8 cellular contexts compared by ENCODE assay signal in genomic region chr2:113889471-113890252, GRCh38. TPM values are rescaled to one million over a fixed set of nuclear protein-coding genes. Genes with fewer than 3 reads are reported as not detected.
DNase-seq lines count a peak whose midpoint lies in the region; ATAC-seq and FAIRE-seq lines count a peak whose summit lies in the region.

TSS of gene ACTR3 (plus strand) at chr2:113890089. CDS start at chr2:113890280, 191 bp downstream.

- peak within 1 kb of the TSS; percentile 88 to 95 for H3K4me3 ChIP-seq in muscle layer of colon (ENCODE audit: low read depth in 1 of 2, low read length in 2 of 2)

- H3K9me3 Mint-ChIP-seq in activated T-cell treated with anti-CD3 and anti-CD28 coated beads, Interleukin-2, amount 50 U/mL, for 72 hours = no peaks in the 10 kb centered on the region

- H3K4me3 Mint-ChIP-seq in activated T-cell treated with anti-CD3 and anti-CD28 coated beads, Interleukin-2, amount 50 U/mL, for 72 hours = peak within 1 kb of the TSS; percentile 99 to 100

- peak within 1 kb of the TSS; percentile 100 for H3K27ac Mint-ChIP-seq in activated T-cell treated with anti-CD3 and anti-CD28 coated beads, Interleukin-2, amount 50 U/mL, for 72 hours

- no peaks in the 10 kb centered on the region for H3K27me3 Mint-ChIP-seq in activated T-cell treated with anti-CD3 and anti-CD28 coated beads, Interleukin-2, amount 50 U/mL, for 72 hours (ENCODE audit: low read depth)

- H3K27me3 ChIP-seq in muscle layer of colon (ENCODE audit: control insufficient read depth in 1 of 2, insufficient read depth in 2 of 2, low read length in 2 of 2) = no peaks in the 10 kb centered on the region

- H3K9ac ChIP-seq in muscle layer of colon (ENCODE audit: low read length) = peak within 1 kb of the TSS; percentile 87

- peak within 1 kb of the TSS; percentile 98 for H3K27ac ChIP-seq in KOPT-K1 (ENCODE audit: low read depth, low read length, poor library complexity, severe bottlenecking)
- peak within 1 kb of the TSS; percentile 98 for H3K27ac ChIP-seq in muscle layer of colon (ENCODE audit: low read depth, low read length)

- H3K9me3 ChIP-seq in KOPT-K1 (ENCODE audit: insufficient read depth, low read length, poor library complexity, severe bottlenecking) (no peaks in the 10 kb centered on the region), muscle layer of colon (ENCODE audit: low read length) (no peaks in the 10 kb centered on the region)

- peaks cover 32% of the 10 kb centered on the region for H3K4me1 ChIP-seq in muscle layer of colon (ENCODE audit: insufficient read depth, low read length)

- H3K4me1 Mint-ChIP-seq in activated T-cell treated with anti-CD3 and anti-CD28 coated beads, Interleukin-2, amount 50 U/mL, for 72 hours (ENCODE audit: low read depth) = peaks cover 80% of the 10 kb centered on the region

- peaks cover 20 to 45% of the 10 kb centered on the region in 2 donors for H3K36me3 Mint-ChIP-seq in activated T-cell treated with anti-CD3 and anti-CD28 coated beads, Interleukin-2, amount 50 U/mL, for 72 hours (ENCODE audit: insufficient read depth in 2 of 2)

- H3K36me3 ChIP-seq in KOPT-K1 (ENCODE audit: insufficient read depth, low read length) (peaks cover 17% of the 10 kb centered on the region), muscle layer of colon (ENCODE audit: insufficient read depth, low read length) (no peaks in the 10 kb centered on the region)

- FAIRE-seq in RCC 7860 (lab: Jason Lieb, UNC) = peak; percentile 87

- peak; percentile 42 for ATAC-seq in GM21786 (IDR thresholded peaks at IDR 0.05; ENCODE audit: unreplicated experiment)
- ATAC-seq in activated T-cell treated with anti-CD3 and anti-CD28 coated beads, Interleukin-2, amount 50 U/mL, for 72 hours (replicated peaks in 1 of 2) = peak; percentile 79
- ATAC-seq in esophagus mucosa = peak; percentile 97

- DNase-seq in DMS79 treated with DMSO at 0.1 percent for 48 hours (lab: John Stamatoyannopoulos, UW) (peak; percentile 96), RCC 7860 (ENCODE audit: low spot score) (peak; percentile 97)
- peak; percentile 98 for DNase-seq in activated T-cell treated with anti-CD3 and anti-CD28 coated beads, Interleukin-2, amount 50 U/mL, for 72 hours
- DNase-seq in stimulated activated CD8-positive, alpha-beta memory T cell treated with anti-CD3 and anti-CD28 coated beads, Interleukin-7, amount 100 ng/mL, for 24 hours (ENCODE audit: low read depth) = peak; percentile 97

RNA-seq across cellular contexts. Expression of gene ACTR3, which starts in this region (rescaled TPM):
- total RNA-seq in activated T-cell treated with anti-CD3 and anti-CD28 coated beads, Interleukin-2, amount 50 U/mL, for 72 hours = 100 to 1,000 TPM; 490 to 497 TPM
- 295 TPM for total RNA-seq in esophagus mucosa

Comparison
In these comparisons a context has a peak if more than half of its experiments do, and no peak if none do; other contexts are left out.
1. Peak in every context shown above with its lines: DNase-seq, ATAC-seq, H3K4me3 ChIP-seq and H3K27ac ChIP-seq.
2. ATAC-seq: peak in every context shown above with its lines; median percentile 97 in esophagus mucosa; 79 in activated T-cell treated with anti-CD3 and anti-CD28 coated beads, Interleukin-2, amount 50 U/mL, for 72 hours; 42 in GM21786.